Comparison of ENCODE assay signal across 1 cellular context in genomic region chr14:23621204-23621931, GRCh38.
A peak's percentile ranks its signal among the peaks of the same experiment; 100 is the strongest.
TF ChIP-seq lines count a peak whose summit lies in the region.

No MANE protein-coding gene starts in this region.

TF ChIP-seq in HepG2, 621 proteins besides CTCF, POLR2A, EP300 and RAD21 (continued from another document and continues in another):
- TF ChIP-seq ZHX2 (IDR thresholded peaks at IDR 0.05; ENCODE audit: low read depth): no peak
- no peak for TF ChIP-seq ZHX2 (CRISPR knock-in tag; IDR thresholded peaks at IDR 0.05; ENCODE audit: borderline replicate concordance)
- TF ChIP-seq CREBL2 (CRISPR knock-in tag; IDR thresholded peaks at IDR 0.05; ENCODE audit: borderline replicate concordance): no peak
- no peak for TF ChIP-seq ZBTB39 (CRISPR knock-in tag; IDR thresholded peaks at IDR 0.05)
- no peak for TF ChIP-seq KDM5A (IDR thresholded peaks at IDR 0.05; ENCODE audit: borderline replicate concordance, low read length)
- TF ChIP-seq ZFP36L1 (CRISPR knock-in tag; IDR thresholded peaks at IDR 0.05): no peak
- TF ChIP-seq, protein P1, sequence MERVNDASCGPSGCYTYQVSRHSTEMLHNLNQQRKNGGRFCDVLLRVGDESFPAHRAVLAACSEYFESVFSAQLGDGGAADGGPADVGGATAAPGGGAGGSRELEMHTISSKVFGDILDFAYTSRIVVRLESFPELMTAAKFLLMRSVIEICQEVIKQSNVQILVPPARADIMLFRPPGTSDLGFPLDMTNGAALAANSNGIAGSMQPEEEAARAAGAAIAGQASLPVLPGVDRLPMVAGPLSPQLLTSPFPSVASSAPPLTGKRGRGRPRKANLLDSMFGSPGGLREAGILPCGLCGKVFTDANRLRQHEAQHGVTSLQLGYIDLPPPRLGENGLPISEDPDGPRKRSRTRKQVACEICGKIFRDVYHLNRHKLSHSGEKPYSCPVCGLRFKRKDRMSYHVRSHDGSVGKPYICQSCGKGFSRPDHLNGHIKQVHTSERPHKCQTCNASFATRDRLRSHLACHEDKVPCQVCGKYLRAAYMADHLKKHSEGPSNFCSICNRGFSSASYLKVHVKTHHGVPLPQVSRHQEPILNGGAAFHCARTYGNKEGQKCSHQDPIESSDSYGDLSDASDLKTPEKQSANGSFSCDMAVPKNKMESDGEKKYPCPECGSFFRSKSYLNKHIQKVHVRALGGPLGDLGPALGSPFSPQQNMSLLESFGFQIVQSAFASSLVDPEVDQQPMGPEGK (CRISPR knock-in tag; IDR thresholded peaks at IDR 0.05): no peak
- TF ChIP-seq ZSCAN20 (CRISPR knock-in tag; IDR thresholded peaks at IDR 0.05; ENCODE audit: borderline replicate concordance): no peak
- TF ChIP-seq, protein P2, sequence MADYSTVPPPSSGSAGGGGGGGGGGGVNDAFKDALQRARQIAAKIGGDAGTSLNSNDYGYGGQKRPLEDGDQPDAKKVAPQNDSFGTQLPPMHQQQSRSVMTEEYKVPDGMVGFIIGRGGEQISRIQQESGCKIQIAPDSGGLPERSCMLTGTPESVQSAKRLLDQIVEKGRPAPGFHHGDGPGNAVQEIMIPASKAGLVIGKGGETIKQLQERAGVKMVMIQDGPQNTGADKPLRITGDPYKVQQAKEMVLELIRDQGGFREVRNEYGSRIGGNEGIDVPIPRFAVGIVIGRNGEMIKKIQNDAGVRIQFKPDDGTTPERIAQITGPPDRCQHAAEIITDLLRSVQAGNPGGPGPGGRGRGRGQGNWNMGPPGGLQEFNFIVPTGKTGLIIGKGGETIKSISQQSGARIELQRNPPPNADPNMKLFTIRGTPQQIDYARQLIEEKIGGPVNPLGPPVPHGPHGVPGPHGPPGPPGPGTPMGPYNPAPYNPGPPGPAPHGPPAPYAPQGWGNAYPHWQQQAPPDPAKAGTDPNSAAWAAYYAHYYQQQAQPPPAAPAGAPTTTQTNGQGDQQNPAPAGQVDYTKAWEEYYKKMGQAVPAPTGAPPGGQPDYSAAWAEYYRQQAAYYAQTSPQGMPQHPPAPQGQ (CRISPR knock-in tag; IDR thresholded peaks at IDR 0.05; ENCODE audit: borderline replicate concordance): 0 out of 2 replicates have a peak, but pooled peaks have one; percentile 36
- TF ChIP-seq ZNF878 (CRISPR knock-in tag; IDR thresholded peaks at IDR 0.05): 0 out of 2 replicates have a peak, but pooled peaks have one; percentile 22
- TF ChIP-seq ZBTB1 (CRISPR knock-in tag; IDR thresholded peaks at IDR 0.05; ENCODE audit: borderline replicate concordance): no peak
- no peak for TF ChIP-seq NCOA1 (CRISPR knock-in tag; IDR thresholded peaks at IDR 0.05)
- TF ChIP-seq PBX3 (CRISPR knock-in tag; IDR thresholded peaks at IDR 0.05; ENCODE audit: borderline replicate concordance): no peak
- TF ChIP-seq ZNF350 (CRISPR knock-in tag; IDR thresholded peaks at IDR 0.05; ENCODE audit: borderline replicate concordance, low read depth): no peak
- TF ChIP-seq ZNF652 (CRISPR knock-in tag; IDR thresholded peaks at IDR 0.05; ENCODE audit: borderline replicate concordance, low read depth): no peak
- TF ChIP-seq, protein P3, sequence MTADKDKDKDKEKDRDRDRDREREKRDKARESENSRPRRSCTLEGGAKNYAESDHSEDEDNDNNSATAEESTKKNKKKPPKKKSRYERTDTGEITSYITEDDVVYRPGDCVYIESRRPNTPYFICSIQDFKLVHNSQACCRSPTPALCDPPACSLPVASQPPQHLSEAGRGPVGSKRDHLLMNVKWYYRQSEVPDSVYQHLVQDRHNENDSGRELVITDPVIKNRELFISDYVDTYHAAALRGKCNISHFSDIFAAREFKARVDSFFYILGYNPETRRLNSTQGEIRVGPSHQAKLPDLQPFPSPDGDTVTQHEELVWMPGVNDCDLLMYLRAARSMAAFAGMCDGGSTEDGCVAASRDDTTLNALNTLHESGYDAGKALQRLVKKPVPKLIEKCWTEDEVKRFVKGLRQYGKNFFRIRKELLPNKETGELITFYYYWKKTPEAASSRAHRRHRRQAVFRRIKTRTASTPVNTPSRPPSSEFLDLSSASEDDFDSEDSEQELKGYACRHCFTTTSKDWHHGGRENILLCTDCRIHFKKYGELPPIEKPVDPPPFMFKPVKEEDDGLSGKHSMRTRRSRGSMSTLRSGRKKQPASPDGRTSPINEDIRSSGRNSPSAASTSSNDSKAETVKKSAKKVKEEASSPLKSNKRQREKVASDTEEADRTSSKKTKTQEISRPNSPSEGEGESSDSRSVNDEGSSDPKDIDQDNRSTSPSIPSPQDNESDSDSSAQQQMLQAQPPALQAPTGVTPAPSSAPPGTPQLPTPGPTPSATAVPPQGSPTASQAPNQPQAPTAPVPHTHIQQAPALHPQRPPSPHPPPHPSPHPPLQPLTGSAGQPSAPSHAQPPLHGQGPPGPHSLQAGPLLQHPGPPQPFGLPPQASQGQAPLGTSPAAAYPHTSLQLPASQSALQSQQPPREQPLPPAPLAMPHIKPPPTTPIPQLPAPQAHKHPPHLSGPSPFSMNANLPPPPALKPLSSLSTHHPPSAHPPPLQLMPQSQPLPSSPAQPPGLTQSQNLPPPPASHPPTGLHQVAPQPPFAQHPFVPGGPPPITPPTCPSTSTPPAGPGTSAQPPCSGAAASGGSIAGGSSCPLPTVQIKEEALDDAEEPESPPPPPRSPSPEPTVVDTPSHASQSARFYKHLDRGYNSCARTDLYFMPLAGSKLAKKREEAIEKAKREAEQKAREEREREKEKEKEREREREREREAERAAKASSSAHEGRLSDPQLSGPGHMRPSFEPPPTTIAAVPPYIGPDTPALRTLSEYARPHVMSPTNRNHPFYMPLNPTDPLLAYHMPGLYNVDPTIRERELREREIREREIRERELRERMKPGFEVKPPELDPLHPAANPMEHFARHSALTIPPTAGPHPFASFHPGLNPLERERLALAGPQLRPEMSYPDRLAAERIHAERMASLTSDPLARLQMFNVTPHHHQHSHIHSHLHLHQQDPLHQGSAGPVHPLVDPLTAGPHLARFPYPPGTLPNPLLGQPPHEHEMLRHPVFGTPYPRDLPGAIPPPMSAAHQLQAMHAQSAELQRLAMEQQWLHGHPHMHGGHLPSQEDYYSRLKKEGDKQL (CRISPR knock-in tag; IDR thresholded peaks at IDR 0.05; ENCODE audit: low read depth): no peak
- no peak for TF ChIP-seq ZNF576 (CRISPR knock-in tag; IDR thresholded peaks at IDR 0.05)
- no peak for TF ChIP-seq ZBTB8A (CRISPR knock-in tag; IDR thresholded peaks at IDR 0.05; ENCODE audit: borderline replicate concordance, low read depth)
- TF ChIP-seq SRSF9 (IDR thresholded peaks at IDR 0.05; ENCODE audit: borderline replicate concordance, insufficient read depth, low read depth, low read length, poor library complexity, severe bottlenecking): no peak
- TF ChIP-seq ZNF615 (CRISPR knock-in tag; IDR thresholded peaks at IDR 0.05; ENCODE audit: borderline replicate concordance): no peak
- no peak for TF ChIP-seq ZNF713 (CRISPR knock-in tag; IDR thresholded peaks at IDR 0.05)
- no peak for TF ChIP-seq CHCHD3 (CRISPR knock-in tag; IDR thresholded peaks at IDR 0.05)
- TF ChIP-seq KLF9 (CRISPR knock-in tag; IDR thresholded peaks at IDR 0.05; ENCODE audit: low read depth): no peak
- TF ChIP-seq ZNF501 (CRISPR knock-in tag; IDR thresholded peaks at IDR 0.05): no peak
- no peak for TF ChIP-seq HNRNPLL (IDR thresholded peaks at IDR 0.05; ENCODE audit: low read depth, low read length, poor library complexity, severe bottlenecking)
- TF ChIP-seq JUND (CRISPR knock-in tag; IDR thresholded peaks at IDR 0.05): peak; percentile 10; the same call in 1 of the 2 replicates
- TF ChIP-seq, protein P4, sequence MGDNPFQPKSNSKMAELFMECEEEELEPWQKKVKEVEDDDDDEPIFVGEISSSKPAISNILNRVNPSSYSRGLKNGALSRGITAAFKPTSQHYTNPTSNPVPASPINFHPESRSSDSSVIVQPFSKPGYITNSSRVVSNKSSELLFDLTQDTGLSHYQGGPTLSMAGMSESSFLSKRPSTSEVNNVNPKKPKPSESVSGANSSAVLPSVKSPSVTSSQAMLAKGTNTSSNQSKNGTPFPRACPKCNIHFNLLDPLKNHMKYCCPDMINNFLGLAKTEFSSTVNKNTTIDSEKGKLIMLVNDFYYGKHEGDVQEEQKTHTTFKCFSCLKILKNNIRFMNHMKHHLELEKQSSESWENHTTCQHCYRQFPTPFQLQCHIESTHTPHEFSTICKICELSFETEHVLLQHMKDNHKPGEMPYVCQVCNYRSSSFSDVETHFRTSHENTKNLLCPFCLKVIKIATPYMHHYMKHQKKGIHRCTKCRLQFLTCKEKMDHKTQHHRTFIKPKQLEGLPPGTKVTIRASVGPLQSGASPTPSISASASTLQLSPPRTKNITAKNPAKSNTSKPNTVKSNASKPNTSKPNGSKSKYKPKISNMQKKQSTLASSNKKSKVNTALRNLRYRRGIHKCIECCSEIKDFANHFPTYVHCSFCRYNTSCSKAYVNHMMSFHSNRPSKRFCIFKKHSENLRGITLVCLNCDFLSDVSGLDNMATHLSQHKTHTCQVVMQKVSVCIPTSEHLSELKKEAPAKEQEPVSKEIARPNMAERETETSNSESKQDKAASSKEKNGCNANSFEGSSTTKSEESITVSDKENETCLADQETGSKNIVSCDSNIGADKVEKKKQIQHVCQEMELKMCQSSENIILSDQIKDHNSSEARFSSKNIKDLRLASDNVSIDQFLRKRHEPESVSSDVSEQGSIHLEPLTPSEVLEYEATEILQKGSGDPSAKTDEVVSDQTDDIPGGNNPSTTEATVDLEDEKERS (CRISPR knock-in tag; IDR thresholded peaks at IDR 0.05): 0 out of 2 replicates have a peak, but pooled peaks have one; percentile 38
- no peak for TF ChIP-seq HHEX (CRISPR knock-in tag; IDR thresholded peaks at IDR 0.05)
- no peak for TF ChIP-seq ZNF850 (CRISPR knock-in tag; conservative IDR thresholded peaks at IDR 0.05)
- no peak for TF ChIP-seq XBP1 (CRISPR knock-in tag; IDR thresholded peaks at IDR 0.05)
- TF ChIP-seq MXD1 (CRISPR knock-in tag; IDR thresholded peaks at IDR 0.05): no peak
